In genomic region chr2:173001664-173002604, GRCh38 we compare ENCODE assay signal across 21 cellular contexts.
"Had no signal": no experiment of that assay in that cellular context is flagged by ENCODE, and none has a peak within 500 bp of the region (broad histone marks: within the 10 kb centered on the region; RNA-seq: fewer than 3 reads in every experiment).

No MANE protein-coding gene starts in this region.

- ATAC-seq: activated naive CD4-positive, alpha-beta T cell treated with anti-CD3 and anti-CD28 coated beads, Interleukin-2, amount 50 U/mL, for 72 hours; effector memory CD8-positive, alpha-beta T cell had no signal

- FAIRE-seq: islet of Langerhans, urothelium cell line had no signal

- H3K9me3 ChIP-seq: adrenal gland, esophagus squamous epithelium, thyroid gland had no signal

- DNase-seq: activated CD4-positive, alpha-beta T cell treated with anti-CD3 and anti-CD28 coated beads for 1 hour; activated gamma-delta T cell treated with Interleukin-2 at 50 U/mL for 16 hours; adrenal gland; effector memory CD8-positive, alpha-beta T cell; esophagus squamous epithelium; naive B cell; stimulated activated CD4-positive, alpha-beta T cell treated with anti-CD3 and anti-CD28 coated beads, Interleukin-12 subunit alpha, Interleukin-12 subunit beta, amount 100 ng/mL, for 4 hours; stimulated activated CD4-positive, alpha-beta T cell treated with anti-CD3 and anti-CD28 coated beads, Interleukin-1b, Interleukin-23, amount 100 ng/mL, for 48 hours; stimulated activated CD8-positive, alpha-beta memory T cell treated with anti-CD3 and anti-CD28 coated beads, Interleukin-4, amount 100 ng/mL, for 48 hours; stimulated activated naive CD4-positive, alpha-beta T cell; SW 1271; T-helper 2 cell had no signal

- H3K4me3 ChIP-seq: adrenal gland, esophagus squamous epithelium, lung, thyroid gland had no signal

- H3K36me3 ChIP-seq: esophagus squamous epithelium, thyroid gland had no signal

- H3K36me3 Mint-ChIP-seq: naive B cell had no signal

- H3K27ac Mint-ChIP-seq: activated naive CD4-positive, alpha-beta T cell treated with anti-CD3 and anti-CD28 coated beads, Interleukin-2, amount 50 U/mL, for 72 hours; activated T-helper 1 cell treated with anti-CD3 and anti-CD28 coated beads, Interleukin-12 subunit alpha, Interleukin-12 subunit beta, Interleukin-2, Interleukin-4 antibody, amounts not matched to agents 30 ng/mL and 10 ng/mL and 1 ng/mL, durations not matched to agents 14 hours and 24 hours and 36 hours; dendritic cell treated with granulocyte-macrophage colony-stimulating factor and Interleukin-4, amounts not matched to agents 40 ng/mL and 50 ng/mL, for 4 days; effector memory CD8-positive, alpha-beta T cell; naive B cell had no signal

- H3K27me3 ChIP-seq: adrenal gland, esophagus squamous epithelium, thyroid gland had no signal

- H3K27ac ChIP-seq: thyroid gland, VCaP had no signal

- H3K9me3 Mint-ChIP-seq: activated naive CD4-positive, alpha-beta T cell treated with anti-CD3 and anti-CD28 coated beads, Interleukin-2, amount 50 U/mL, for 72 hours; activated T-helper 1 cell treated with anti-CD3 and anti-CD28 coated beads, Interleukin-12 subunit alpha, Interleukin-12 subunit beta, Interleukin-2, Interleukin-4 antibody, amounts not matched to agents 30 ng/mL and 10 ng/mL and 1 ng/mL, durations not matched to agents 14 hours and 24 hours and 36 hours; effector memory CD8-positive, alpha-beta T cell; naive B cell had no signal

- H3K4me1 Mint-ChIP-seq: naive B cell had no signal

- H3K4me3 Mint-ChIP-seq: activated T-helper 1 cell treated with anti-CD3 and anti-CD28 coated beads, Interleukin-12 subunit alpha, Interleukin-12 subunit beta, Interleukin-2, Interleukin-4 antibody, amounts not matched to agents 30 ng/mL and 10 ng/mL and 1 ng/mL, durations not matched to agents 14 hours and 24 hours and 36 hours; dendritic cell treated with granulocyte-macrophage colony-stimulating factor and Interleukin-4, amounts not matched to agents 40 ng/mL and 50 ng/mL, for 4 days; effector memory CD8-positive, alpha-beta T cell; naive B cell; neural crest cell had no signal
